10 cellular contexts compared by ENCODE assay signal in the genomic region with DNA sequence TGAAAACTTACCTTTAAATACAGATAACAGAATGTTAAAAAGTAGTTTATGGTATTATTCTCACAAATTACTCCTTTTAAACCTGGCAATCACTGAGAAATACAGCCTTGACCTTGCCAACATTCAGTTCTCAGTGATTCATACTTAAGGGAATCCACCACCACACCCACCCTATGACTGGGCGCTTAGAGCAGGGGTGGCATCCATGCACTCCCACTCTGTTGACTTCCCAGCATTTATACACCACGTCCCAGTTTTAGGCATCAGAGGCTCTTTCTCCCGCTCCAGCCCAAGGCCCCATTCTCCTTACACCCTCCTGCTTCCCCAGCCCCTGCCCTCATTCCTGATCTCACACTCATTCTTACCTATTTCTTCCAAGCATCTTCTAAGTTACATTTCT. TPM values are rescaled to one million over a fixed set of nuclear protein-coding genes. Genes with fewer than 3 reads are reported as not detected.
DNase-seq lines count a peak whose midpoint lies in the region; ATAC-seq and TF ChIP-seq lines count a peak whose summit lies in the region.
"Had no signal": no experiment of that assay in that cellular context is flagged by ENCODE, and none has a peak within 500 bp of the region (broad histone marks: within the 10 kb centered on the region; RNA-seq: fewer than 3 reads in every experiment).

No MANE protein-coding gene starts in this region.

- H3K36me3 Mint-ChIP-seq in activated T-cell treated with anti-CD3 and anti-CD28 coated beads, Interleukin-2, amount 50 U/mL, for 72 hours (ENCODE audit: insufficient read depth in 2 of 2), result peaks cover 1 to 11% of the 10 kb centered on the region in 2 donors
- H3K36me3 Mint-ChIP-seq in type B pancreatic cell (peaks cover 38% of the 10 kb centered on the region), T-cell (peaks cover 39% of the 10 kb centered on the region)

- DNase-seq in activated T-cell treated with anti-CD3 and anti-CD28 coated beads, Interleukin-2, amount 50 U/mL, for 72 hours, result no peak
- DNase-seq in activated T-cell treated with anti-CD3 and anti-CD28 coated beads, Interleukin-2, amount 50 U/mL, for 48 hours, result no peak
- DNase-seq in amniotic stem cell (lab: John Stamatoyannopoulos, UW) (peak; percentile 63), kidney glomerular epithelial cell (lab: John Stamatoyannopoulos, UW) (peak; percentile 90), type B pancreatic cell (ENCODE audit: extremely low spot score, unreplicated experiment) (no peak), T-cell (no peak), NCI-H510A treated with DMSO at 0.1 percent for 48 hours (lab: John Stamatoyannopoulos, UW) (no peak), G401 (ENCODE audit: low spot score) (no peak)
- DNase-seq: right lobe of liver had no signal

- ATAC-seq in activated T-cell treated with anti-CD3 and anti-CD28 coated beads, Interleukin-2, amount 50 U/mL, for 72 hours (replicated peaks in 1 of 2), result peak; percentile 66 to 80
- ATAC-seq in T-cell (replicated peaks in 1 of 4), result no peak
- ATAC-seq: K562 had no signal

- TF ChIP-seq CTCF in type B pancreatic cell (conservative IDR thresholded peaks at IDR 0.05), result no peak

- CTCF ChIA-PET in T-cell (lab: Charles Lee), result no interaction called here

- in situ Hi-C loops in G401 (cut with HindIII; ENCODE audit: low sequenced_read_pairs), result no loop called here

- H3K4me1 Mint-ChIP-seq in activated T-cell treated with anti-CD3 and anti-CD28 coated beads, Interleukin-2, amount 50 U/mL, for 72 hours (ENCODE audit: low read depth), result peaks cover 42% of the 10 kb centered on the region
- H3K4me1 Mint-ChIP-seq in type B pancreatic cell (ENCODE audit: unreplicated experiment) (peaks cover 62% of the 10 kb centered on the region), T-cell (peaks cover 49 to 67% (median 50%) of the 10 kb centered on the region in 3 donors)

- no peaks in the 10 kb centered on the region for H3K9me3 Mint-ChIP-seq in activated T-cell treated with anti-CD3 and anti-CD28 coated beads, Interleukin-2, amount 50 U/mL, for 72 hours
- H3K9me3 Mint-ChIP-seq in type B pancreatic cell, result no peaks in the 10 kb centered on the region
- H3K9me3 Mint-ChIP-seq in T-cell, result no peaks in the 10 kb centered on the region

- H3K4me3 Mint-ChIP-seq in activated T-cell treated with anti-CD3 and anti-CD28 coated beads, Interleukin-2, amount 50 U/mL, for 72 hours, result no peak overlapping the region
- H3K4me3 Mint-ChIP-seq in type B pancreatic cell (peak overlapping the region; percentile 30), T-cell (no peak overlapping the region)

- POLR2A ChIA-PET in T-cell (lab: Charles Lee), result no interaction called here

- peak overlapping the region; percentile 52 for H3K27ac Mint-ChIP-seq in activated T-cell treated with anti-CD3 and anti-CD28 coated beads, Interleukin-2, amount 50 U/mL, for 72 hours
- H3K27ac Mint-ChIP-seq in type B pancreatic cell (peak overlapping the region; percentile 50), T-cell (no peak overlapping the region)

- no peaks in the 10 kb centered on the region for H3K27me3 Mint-ChIP-seq in activated T-cell treated with anti-CD3 and anti-CD28 coated beads, Interleukin-2, amount 50 U/mL, for 72 hours (ENCODE audit: low read depth)
- no peaks in the 10 kb centered on the region for H3K27me3 Mint-ChIP-seq in type B pancreatic cell
- no peaks in the 10 kb centered on the region for H3K27me3 Mint-ChIP-seq in T-cell

RNA-seq across cellular contexts. Expression of a gene that starts 16.3 kb away (rescaled TPM):
- 10 to 100 TPM; 29.3 to 45.5 TPM for total RNA-seq in activated T-cell treated with anti-CD3 and anti-CD28 coated beads, Interleukin-2, amount 50 U/mL, for 72 hours
- total RNA-seq in type B pancreatic cell (ENCODE audit: low replicate concordance) (26.3 and 47.8 TPM in 2 replicates), T-cell (10 to 100 TPM; 13.8 to 21.8 (median 20.6) TPM)
- 21.8 and 22.4 TPM in 2 replicates for total RNA-seq in G401 (2014; rRNA removed; shearing (Covaris generic))

Comparison
In these comparisons a context has a peak if more than half of its experiments do, and no peak if none do; other contexts are left out.
1. ATAC-seq: peak in activated T-cell treated with anti-CD3 and anti-CD28 coated beads, Interleukin-2, amount 50 U/mL, for 72 hours (2 of 2); none in T-cell (0 of 4).
2. DNase-seq: peak in amniotic stem cell (single experiment) and kidney glomerular epithelial cell (single experiment); none in activated T-cell treated with anti-CD3 and anti-CD28 coated beads, Interleukin-2, amount 50 U/mL, for 72 hours (0 of 2), activated T-cell treated with anti-CD3 and anti-CD28 coated beads, Interleukin-2, amount 50 U/mL, for 48 hours (0 of 2), type B pancreatic cell (single experiment), T-cell (0 of 34), NCI-H510A treated with DMSO at 0.1 percent for 48 hours (single experiment) and G401 (single experiment).
3. H3K27ac Mint-ChIP-seq: peak in activated T-cell treated with anti-CD3 and anti-CD28 coated beads, Interleukin-2, amount 50 U/mL, for 72 hours (single experiment) and type B pancreatic cell (single experiment); none in T-cell (0 of 2).